Comparison of ENCODE assay signal across 2 cellular contexts in genomic region chr12:6935221-6935550, GRCh38.
TF ChIP-seq lines count a peak whose summit lies in the region.

No MANE protein-coding gene starts in this region.

TF ChIP-seq in GM23338, 12 proteins besides CTCF, POLR2A, EP300 and RAD21:
- no peak for TF ChIP-seq CREB1 (CRISPR knock-in tag; IDR thresholded peaks at IDR 0.05; ENCODE audit: low read depth)
- no peak for TF ChIP-seq EZH2 (IDR thresholded peaks at IDR 0.05; ENCODE audit: low read depth, unreplicated experiment)
- no peak for TF ChIP-seq STAT1 (IDR thresholded peaks at IDR 0.05; ENCODE audit: unreplicated experiment)
- no peak for TF ChIP-seq NANOG (IDR thresholded peaks at IDR 0.05; ENCODE audit: borderline replicate concordance)
- TF ChIP-seq ZNF114 (CRISPR knock-in tag; IDR thresholded peaks at IDR 0.05): no peak
- TF ChIP-seq POLR2AphosphoS5 (IDR thresholded peaks at IDR 0.05; ENCODE audit: low read depth): no peak
- TF ChIP-seq ZNF462 (CRISPR knock-in tag; IDR thresholded peaks at IDR 0.05): no peak
- no peak for TF ChIP-seq JUNB (IDR thresholded peaks at IDR 0.05; ENCODE audit: unreplicated experiment)
- TF ChIP-seq ZNF331 (CRISPR knock-in tag; IDR thresholded peaks at IDR 0.05; ENCODE audit: low read depth): no peak
- TF ChIP-seq ETS1 (IDR thresholded peaks at IDR 0.05): no peak
- TF ChIP-seq, protein P1, sequence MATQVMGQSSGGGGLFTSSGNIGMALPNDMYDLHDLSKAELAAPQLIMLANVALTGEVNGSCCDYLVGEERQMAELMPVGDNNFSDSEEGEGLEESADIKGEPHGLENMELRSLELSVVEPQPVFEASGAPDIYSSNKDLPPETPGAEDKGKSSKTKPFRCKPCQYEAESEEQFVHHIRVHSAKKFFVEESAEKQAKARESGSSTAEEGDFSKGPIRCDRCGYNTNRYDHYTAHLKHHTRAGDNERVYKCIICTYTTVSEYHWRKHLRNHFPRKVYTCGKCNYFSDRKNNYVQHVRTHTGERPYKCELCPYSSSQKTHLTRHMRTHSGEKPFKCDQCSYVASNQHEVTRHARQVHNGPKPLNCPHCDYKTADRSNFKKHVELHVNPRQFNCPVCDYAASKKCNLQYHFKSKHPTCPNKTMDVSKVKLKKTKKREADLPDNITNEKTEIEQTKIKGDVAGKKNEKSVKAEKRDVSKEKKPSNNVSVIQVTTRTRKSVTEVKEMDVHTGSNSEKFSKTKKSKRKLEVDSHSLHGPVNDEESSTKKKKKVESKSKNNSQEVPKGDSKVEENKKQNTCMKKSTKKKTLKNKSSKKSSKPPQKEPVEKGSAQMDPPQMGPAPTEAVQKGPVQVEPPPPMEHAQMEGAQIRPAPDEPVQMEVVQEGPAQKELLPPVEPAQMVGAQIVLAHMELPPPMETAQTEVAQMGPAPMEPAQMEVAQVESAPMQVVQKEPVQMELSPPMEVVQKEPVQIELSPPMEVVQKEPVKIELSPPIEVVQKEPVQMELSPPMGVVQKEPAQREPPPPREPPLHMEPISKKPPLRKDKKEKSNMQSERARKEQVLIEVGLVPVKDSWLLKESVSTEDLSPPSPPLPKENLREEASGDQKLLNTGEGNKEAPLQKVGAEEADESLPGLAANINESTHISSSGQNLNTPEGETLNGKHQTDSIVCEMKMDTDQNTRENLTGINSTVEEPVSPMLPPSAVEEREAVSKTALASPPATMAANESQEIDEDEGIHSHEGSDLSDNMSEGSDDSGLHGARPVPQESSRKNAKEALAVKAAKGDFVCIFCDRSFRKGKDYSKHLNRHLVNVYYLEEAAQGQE (IDR thresholded peaks at IDR 0.05; ENCODE audit: unreplicated experiment): no peak
- TF ChIP-seq EZH2phosphoT487 (IDR thresholded peaks at IDR 0.05; ENCODE audit: unreplicated experiment): no peak
TF ChIP-seq in GM23338: peak in this region for 0.

TF ChIP-seq in HepG2, 621 proteins besides CTCF, POLR2A, EP300 and RAD21:
- TF ChIP-seq, protein P2, sequence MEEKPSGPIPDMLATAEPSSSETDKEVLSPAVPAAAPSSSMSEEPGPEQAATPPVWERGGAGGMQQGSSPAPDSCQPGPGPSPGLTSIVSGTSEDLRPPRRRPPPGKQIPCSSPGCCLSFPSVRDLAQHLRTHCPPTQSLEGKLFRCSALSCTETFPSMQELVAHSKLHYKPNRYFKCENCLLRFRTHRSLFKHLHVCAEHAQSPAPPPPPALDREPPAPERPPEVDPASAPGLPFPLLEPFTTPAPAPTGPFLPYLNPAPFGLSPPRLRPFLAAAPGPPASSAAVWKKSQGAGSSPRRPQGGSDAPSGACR (CRISPR knock-in tag; IDR thresholded peaks at IDR 0.05): no peak
